ENCODE assay signal across 9 cellular contexts in genomic region chr19:53908106-53908932, GRCh38. TPM values are rescaled to one million over a fixed set of nuclear protein-coding genes. Genes with fewer than 3 reads are reported as not detected.
DNase-seq lines count a peak whose midpoint lies in the region; ATAC-seq and TF ChIP-seq lines count a peak whose summit lies in the region.
"Had no signal": no experiment of that assay in that cellular context is flagged by ENCODE, and none has a peak within 500 bp of the region (broad histone marks: within the 10 kb centered on the region; RNA-seq: fewer than 3 reads in every experiment).

No MANE protein-coding gene starts in this region.

- H3K4me3 ChIP-seq in hepatocyte (no peak overlapping the region), spleen (peak overlapping the region in 1 of 8 donors; percentile 30)

- no peak overlapping the region for H3K27ac ChIP-seq in RWPE1
- no peak overlapping the region for H3K27ac ChIP-seq in hepatocyte
- no peak overlapping the region for H3K27ac ChIP-seq in spleen

- DNase-seq in GM19240 (ENCODE audit: insufficient read length, low spot score) (peak; percentile 46), RWPE1 (ENCODE audit: low spot score) (peak; percentile 39), hepatocyte (ENCODE audit: low spot score) (peak; percentile 49), spleen (peak; percentile 80)
- DNase-seq in activated naive CD8-positive, alpha-beta T cell treated with anti-CD3 and anti-CD28 coated beads, Interleukin-2, amount 50 U/mL, for 24 hours: peak; percentile 55

- no peak overlapping the region for H2AFZ ChIP-seq in hepatocyte

- H4K20me1 ChIP-seq in hepatocyte (ENCODE audit: insufficient read depth, poor library complexity, severe bottlenecking): no peaks in the 10 kb centered on the region

- H3K9me3 Mint-ChIP-seq in activated naive CD8-positive, alpha-beta T cell treated with anti-CD3 and anti-CD28 coated beads, Interleukin-2, amount 50 U/mL, for 24 hours: no peaks in the 10 kb centered on the region

- intact Hi-C loops in spleen (cut with DNase I; ENCODE audit: low total_unique reads): loop anchor here (10.0 kb wide), 1 partner anchor 116 kb away; no protein-coding TSS in a partner anchor

- POLR2A ChIA-PET in RWPE1 (lab: Yijun Ruan, JAX; ENCODE audit: low non-redundant PET): no interaction called here

- CTCF ChIA-PET in RWPE1 (lab: Yijun Ruan, JAX): interaction anchor here (1.2 kb wide), 1 partner anchor 8 kb away, joined by 3 read pairs; no protein-coding TSS in a partner anchor

- TF ChIP-seq CTCF in RWPE1 (conservative IDR thresholded peaks at IDR 0.05; ENCODE audit: low read depth): no peak
- no peak for TF ChIP-seq CTCF in hepatocyte (IDR thresholded peaks at IDR 0.05; ENCODE audit: poor library complexity)
- peak in 1 of 11 experiments; percentile 24 for TF ChIP-seq CTCF in spleen (IDR thresholded peaks at IDR 0.05 in 8 of 11, conservative IDR thresholded peaks at IDR 0.05 in 3 of 11)

- no peaks in the 10 kb centered on the region for H3K36me3 Mint-ChIP-seq in activated naive CD8-positive, alpha-beta T cell treated with anti-CD3 and anti-CD28 coated beads, Interleukin-2, amount 50 U/mL, for 24 hours (ENCODE audit: low read depth)

- peak overlapping the region; percentile 71 for H3K4me2 ChIP-seq in hepatocyte

- H3K36me3 ChIP-seq in hepatocyte (replicated peaks; ENCODE audit: insufficient read depth, low read depth): no peaks in the 10 kb centered on the region
- H3K36me3 ChIP-seq in spleen: no peaks in the 10 kb centered on the region

- no peak for TF ChIP-seq POLR2A in spleen (IDR thresholded peaks at IDR 0.05)

- peaks cover 17% of the 10 kb centered on the region for H3K4me1 Mint-ChIP-seq in activated naive CD8-positive, alpha-beta T cell treated with anti-CD3 and anti-CD28 coated beads, Interleukin-2, amount 50 U/mL, for 24 hours

- no peak overlapping the region for H3K27ac Mint-ChIP-seq in activated naive CD8-positive, alpha-beta T cell treated with anti-CD3 and anti-CD28 coated beads, Interleukin-2, amount 50 U/mL, for 24 hours

- peak; percentile 90 for ATAC-seq in activated naive CD8-positive, alpha-beta T cell treated with anti-CD3 and anti-CD28 coated beads, Interleukin-2, amount 50 U/mL, for 24 hours
- ATAC-seq in GM18519 (IDR thresholded peaks at IDR 0.05; ENCODE audit: low FRiP score, unreplicated experiment): no peak
- ATAC-seq in HG02623 (IDR thresholded peaks at IDR 0.05; ENCODE audit: unreplicated experiment): no peak
- no peak for ATAC-seq in GM21786 (IDR thresholded peaks at IDR 0.05; ENCODE audit: unreplicated experiment)

- no peaks in the 10 kb centered on the region for H3K79me2 ChIP-seq in hepatocyte

- H3K9me2 ChIP-seq in hepatocyte (replicated peaks; ENCODE audit: insufficient read depth): no peaks in the 10 kb centered on the region

- H3K27me3 ChIP-seq in hepatocyte (peaks cover 77% of the 10 kb centered on the region), spleen (replicated peaks in 1 of 7) (peaks cover 0 to 99% (median 56%) of the 10 kb centered on the region in 7 donors)

- peak overlapping the region; percentile 13 for H3K4me3 Mint-ChIP-seq in activated naive CD8-positive, alpha-beta T cell treated with anti-CD3 and anti-CD28 coated beads, Interleukin-2, amount 50 U/mL, for 24 hours

- H3K27me3 Mint-ChIP-seq in activated naive CD8-positive, alpha-beta T cell treated with anti-CD3 and anti-CD28 coated beads, Interleukin-2, amount 50 U/mL, for 24 hours: peaks cover 78% of the 10 kb centered on the region

- H3K9me3 ChIP-seq in hepatocyte (ENCODE audit: low read depth) (no peaks in the 10 kb centered on the region), spleen (peaks cover 0 to 4% (median 0%) of the 10 kb centered on the region in 8 donors)

- WGBS in hepatocyte (ENCODE audit: low lambda C conversion rate, missing lambda C conversion rate): 4% methylated on average over 19 of the region's 51 CpGs
- WGBS in spleen, 5 donors: 5 to 8% (median 6%) methylated on average over 21 to 51 of the region's 51 CpGs

- H3K4me1 ChIP-seq in hepatocyte (ENCODE audit: insufficient read depth): no peaks in the 10 kb centered on the region
- peaks cover 0 to 33% (median 22%) of the 10 kb centered on the region in 6 donors for H3K4me1 ChIP-seq in spleen

RNA-seq across cellular contexts. Expression of gene CACNG7, which starts 0.8 kb away (rescaled TPM):
- total RNA-seq in hepatocyte (0.90 and 1.4 TPM in 2 replicates), spleen (not detected)
- polyA plus RNA-seq in hepatocyte (0.12 and 0.31 TPM in 2 replicates), spleen (not detected)
- total RNA-seq: skeletal muscle tissue had no signal

RNA-seq across cellular contexts. Expression of gene PRKCG, which starts 26.3 kb away (rescaled TPM):
- not detected in 2 replicates for total RNA-seq in hepatocyte
- polyA plus RNA-seq in hepatocyte: 0.18 and 0.68 TPM in 2 replicates
- total RNA-seq in spleen: under 1 TPM in 1 of 7 donors, not detected in 6; 0.17 TPM
- polyA plus RNA-seq in spleen: not detected
- total RNA-seq: skeletal muscle tissue had no signal

RNA-seq across cellular contexts. Expression of gene MYADM, which starts 40.6 kb away (rescaled TPM):
- 30.6 and 42.1 TPM in 2 replicates for total RNA-seq in hepatocyte
- polyA plus RNA-seq in hepatocyte: 211 and 213 TPM in 2 replicates
- total RNA-seq in spleen: 100 to 1,000 TPM in 1 of 7 donors, 10 to 100 TPM in 6; 43.1 to 146 (median 57.7) TPM
- polyA plus RNA-seq in spleen: 10 to 100 TPM in 2 of 3 donors, 1 to 10 TPM in 1; 9.1 to 22.2 (median 12.1) TPM

RNA-seq across cellular contexts. Expression of gene CACNG8, which starts 54.4 kb away (rescaled TPM):
- total RNA-seq in hepatocyte (0.13 TPM in 1 of 2 replicates, not detected in the other), spleen (under 1 TPM in 3 of 7 donors, not detected in 4; 0.03 to 0.11 (median 0.06) TPM)
- polyA plus RNA-seq in hepatocyte (0.06 TPM in 1 of 2 replicates, not detected in the other), spleen (under 1 TPM in 1 of 3 donors, not detected in 2; 0.02 TPM)
